19 cellular contexts compared by ENCODE assay signal in the genomic region with DNA sequence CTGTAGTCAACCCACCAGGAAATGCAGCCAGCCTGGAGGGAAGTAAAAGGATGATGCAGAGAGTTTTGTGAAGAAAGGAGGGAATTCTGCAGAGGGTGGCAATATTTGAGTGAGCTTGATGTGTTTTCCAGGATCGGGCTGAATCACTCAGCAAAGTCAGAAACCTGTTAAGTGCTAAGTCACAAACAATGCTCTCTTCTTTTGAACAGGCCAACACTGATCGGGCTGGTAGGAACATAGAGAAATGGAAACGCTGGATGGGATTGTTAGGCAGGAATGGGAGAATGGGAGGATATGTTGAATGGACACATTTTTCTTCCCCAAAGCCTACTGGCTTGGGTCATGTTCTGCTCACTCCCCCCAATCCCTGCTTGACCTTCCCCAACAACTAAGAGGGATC. TPM values are rescaled to one million over a fixed set of nuclear protein-coding genes. Genes with fewer than 3 reads are reported as not detected.
"Had no signal": no experiment of that assay in that cellular context is flagged by ENCODE, and none has a peak within 500 bp of the region (broad histone marks: within the 10 kb centered on the region; RNA-seq: fewer than 3 reads in every experiment).

No MANE protein-coding gene starts in this region.

- ATAC-seq: mucosa of descending colon; naive thymus-derived CD8-positive, alpha-beta T cell had no signal

- H3K27ac ChIP-seq: epithelial cell of prostate, esophagus muscularis mucosa, hepatocyte, neutrophil, right atrium auricular region, sigmoid colon, stomach, thyroid gland, upper lobe of left lung, vagina had no signal

- DNase-seq: cortex of kidney; effector CD8-positive, alpha-beta T cell; mucosa of descending colon; naive thymus-derived CD8-positive, alpha-beta T cell; posterior cingulate gyrus; sigmoid colon; small intestine; stimulated activated CD4-positive, alpha-beta T cell treated with anti-CD3 and anti-CD28 coated beads, Interleukin-12 subunit alpha, Interleukin-12 subunit beta, amount 100 ng/mL, for 4 hours; stimulated activated naive CD4-positive, alpha-beta T cell; stomach; thyroid gland; upper lobe of left lung had no signal

- H3K36me3 ChIP-seq: esophagus muscularis mucosa, neutrophil, right atrium auricular region, sigmoid colon, thyroid gland, vagina had no signal

- H3K4me3 ChIP-seq: dorsolateral prefrontal cortex, esophagus muscularis mucosa, hepatocyte, mucosa of descending colon, right atrium auricular region, sigmoid colon, stomach, thyroid gland, upper lobe of left lung, vagina had no signal

- H3K27me3 ChIP-seq: esophagus muscularis mucosa, neutrophil, right atrium auricular region, sigmoid colon, stomach, thyroid gland, upper lobe of left lung, vagina had no signal

- H3K4me1 ChIP-seq: right atrium auricular region, thyroid gland had no signal

- H3K9me3 ChIP-seq: esophagus muscularis mucosa, mucosa of descending colon, neutrophil, right atrium auricular region, sigmoid colon, stomach, thyroid gland, upper lobe of left lung, vagina had no signal

RNA-seq across cellular contexts. Expression of gene KCNS3, which starts 36.6 kb away (rescaled TPM):
- total RNA-seq: naive thymus-derived CD8-positive, alpha-beta T cell had no signal
